In the genomic region with DNA sequence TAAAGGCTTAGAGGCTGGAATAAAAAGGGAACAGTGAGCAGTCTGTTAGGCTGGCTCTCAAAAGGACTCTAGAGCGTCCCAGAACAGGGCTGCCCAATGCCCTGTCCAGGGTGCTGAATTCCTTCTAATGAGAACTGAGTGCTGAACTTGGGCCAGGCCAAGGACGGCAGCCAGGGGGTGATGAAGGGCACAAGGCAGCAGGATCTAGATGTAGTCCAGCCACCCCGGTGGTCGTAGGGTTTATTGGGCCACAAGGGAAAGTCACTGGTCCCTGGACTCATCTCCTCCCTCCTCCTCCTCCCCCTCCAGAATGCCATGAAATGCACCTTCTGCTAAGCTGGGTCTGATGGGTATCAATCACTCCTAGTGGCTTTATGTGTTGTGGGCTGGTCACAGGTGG, we compare ENCODE assay signal across 8 cellular contexts. TPM values are rescaled to one million over a fixed set of nuclear protein-coding genes. Genes with fewer than 3 reads are reported as not detected.
A peak's percentile ranks its signal among the peaks of the same experiment; 100 is the strongest.
DNase-seq lines count a peak whose midpoint lies in the region; ATAC-seq, FAIRE-seq and TF ChIP-seq lines count a peak whose summit lies in the region.

No MANE protein-coding gene starts in this region.

- no peak overlapping the region for H3K27ac Mint-ChIP-seq in CD8-positive, alpha-beta memory T cell

- H3K36me3 Mint-ChIP-seq in CD8-positive, alpha-beta memory T cell = peaks cover 0 to 9% (median 2%) of the 10 kb centered on the region in 3 donors

- no peaks in the 10 kb centered on the region for H3K36me3 ChIP-seq in CD8-positive, alpha-beta memory T cell (ENCODE audit: insufficient read depth, low read length)
- H3K36me3 ChIP-seq in KMS-11 (ENCODE audit: insufficient read depth) = no peaks in the 10 kb centered on the region
- no peaks in the 10 kb centered on the region for H3K36me3 ChIP-seq in endothelial cell of umbilical vein (ENCODE audit: control insufficient read depth in 2 of 2, extremely low read depth in 1 of 2, insufficient read depth in 2 of 2, low read length in 2 of 2)

- H3K4me2 ChIP-seq in KMS-11 (no peak overlapping the region), endothelial cell of umbilical vein (ENCODE audit: insufficient read depth, low read length) (no peak overlapping the region)

- H3K9ac ChIP-seq in KMS-11 (no peak overlapping the region), endothelial cell of umbilical vein (replicated peaks; ENCODE audit: extremely low read depth, insufficient read depth, low read length) (no peak overlapping the region)

- CTCF ChIA-PET in CD8-positive, alpha-beta memory T cell (lab: Charles Lee) = no interaction called here
- CTCF ChIA-PET in endothelial cell of umbilical vein (lab: Charles Lee) = interaction anchor here (2.6 kb wide), 1 partner anchor 55 kb away, joined by 16 read pairs; no protein-coding TSS in a partner anchor

- POLR2A ChIA-PET in CD8-positive, alpha-beta memory T cell (lab: Charles Lee) = no interaction called here
- POLR2A ChIA-PET in endothelial cell of umbilical vein (lab: Charles Lee) = no interaction called here

- intact Hi-C loops in endothelial cell of umbilical vein (cut with micrococcal nuclease) = no loop called here

- TF ChIP-seq CTCF in KMS-11 (conservative IDR thresholded peaks at IDR 0.05; ENCODE audit: low read depth, low read length) = peak; percentile 55
- peak; percentile 29 to 57 for TF ChIP-seq CTCF in endothelial cell of umbilical vein (IDR thresholded peaks at IDR 0.05; ENCODE audit: extremely low read depth in 1 of 2, insufficient read depth in 1 of 2, low read depth in 1 of 2, low read length in 2 of 2)

- H3K9me3 Mint-ChIP-seq in CD8-positive, alpha-beta memory T cell = peaks cover 0 to 3% (median 0%) of the 10 kb centered on the region in 5 donors

- no peaks in the 10 kb centered on the region for H3K27me3 ChIP-seq in CD8-positive, alpha-beta memory T cell (ENCODE audit: insufficient read depth, low read length, poor library complexity, severe bottlenecking)
- H3K27me3 ChIP-seq in KMS-11 (ENCODE audit: insufficient read depth, low read depth) (peaks cover 62% of the 10 kb centered on the region), endothelial cell of umbilical vein (ENCODE audit: control insufficient read depth in 2 of 2, insufficient read depth in 2 of 2, low read length in 2 of 2) (no peaks in the 10 kb centered on the region)

- peak in 3 of 5 donors; percentile 13 to 29 (median 17) for DNase-seq in CD8-positive, alpha-beta memory T cell
- DNase-seq in endothelial cell of umbilical vein (ENCODE audit: low read depth, low spot score) = peak; percentile 69
- peak; percentile 75 for DNase-seq in mucosa of gallbladder (ENCODE audit: low spot score)
- no peak for DNase-seq in DMS114 treated with DMSO at 0.1 percent for 48 hours (lab: John Stamatoyannopoulos, UW; ENCODE audit: unreplicated experiment)
- no peak for DNase-seq in NCI-H1930 (lab: John Stamatoyannopoulos, UW)
- DNase-seq in NCI-H1105 treated with DMSO at 0.1 percent for 48 hours (lab: John Stamatoyannopoulos, UW) = no peak

- H3K9me3 ChIP-seq in CD8-positive, alpha-beta memory T cell (ENCODE audit: low read length) = no peaks in the 10 kb centered on the region
- no peaks in the 10 kb centered on the region for H3K9me3 ChIP-seq in endothelial cell of umbilical vein (replicated peaks; ENCODE audit: control insufficient read depth, insufficient read depth, low read length)

- H3K79me2 ChIP-seq in KMS-11 (ENCODE audit: insufficient read depth, low read depth) (no peaks in the 10 kb centered on the region), endothelial cell of umbilical vein (ENCODE audit: control insufficient read depth, insufficient read depth, low read length) (no peaks in the 10 kb centered on the region)

- no peak overlapping the region for H3K27ac ChIP-seq in CD8-positive, alpha-beta memory T cell (ENCODE audit: low read depth, low read length)
- H3K27ac ChIP-seq in KMS-11 = no peak overlapping the region
- no peak overlapping the region for H3K27ac ChIP-seq in endothelial cell of umbilical vein (ENCODE audit: insufficient read depth, low read depth, low read length)

- no peaks in the 10 kb centered on the region for H3K4me1 Mint-ChIP-seq in CD8-positive, alpha-beta memory T cell

- H4K20me1 ChIP-seq in KMS-11 (ENCODE audit: insufficient read depth) (no peaks in the 10 kb centered on the region), endothelial cell of umbilical vein (replicated peaks; ENCODE audit: control insufficient read depth, extremely low read depth, insufficient read depth, low read length) (no peaks in the 10 kb centered on the region)

- TF ChIP-seq POLR2A in endothelial cell of umbilical vein (IDR thresholded peaks at IDR 0.05; ENCODE audit: low read depth, low read length) = no peak

- no peak overlapping the region for H3K4me3 Mint-ChIP-seq in CD8-positive, alpha-beta memory T cell

- H3K9me1 ChIP-seq in endothelial cell of umbilical vein (replicated peaks; ENCODE audit: control insufficient read depth, extremely low read depth, insufficient read depth, low read length) = no peaks in the 10 kb centered on the region

- dilution Hi-C loops in endothelial cell of umbilical vein (cut with MboI; ENCODE audit: extremely low pct_ligation_motif_present, low sequenced_read_pairs) = no loop called here

- H3K4me1 ChIP-seq in CD8-positive, alpha-beta memory T cell (ENCODE audit: insufficient read depth, low read length) = no peaks in the 10 kb centered on the region
- H3K4me1 ChIP-seq in KMS-11 (ENCODE audit: low read depth, poor library complexity, severe bottlenecking) (no peaks in the 10 kb centered on the region), endothelial cell of umbilical vein (ENCODE audit: control insufficient read depth, extremely low read depth, insufficient read depth, low read length) (no peaks in the 10 kb centered on the region)

- H2AFZ ChIP-seq in KMS-11 (ENCODE audit: low read depth) (no peak overlapping the region), endothelial cell of umbilical vein (ENCODE audit: low read depth, low read length) (no peak overlapping the region)

- no peak overlapping the region for H3K4me3 ChIP-seq in CD8-positive, alpha-beta memory T cell (ENCODE audit: low read length)
- H3K4me3 ChIP-seq in KMS-11 (IDR thresholded peaks at IDR 0.05; ENCODE audit: insufficient read depth, low read depth, low read length) (no peak overlapping the region), endothelial cell of umbilical vein (replicated peaks in 1 of 3; ENCODE audit: insufficient read depth in 1 of 3, low read depth in 1 of 3, low read length in 3 of 3) (no peak overlapping the region)

- no TSS peak for BruUV-seq in endothelial cell of umbilical vein (replicated peaks; lab: Mats Ljungman, UMichigan)

- peak; percentile 44 to 68 for ATAC-seq in activated CD4-positive, CD25-positive, alpha-beta regulatory T cell treated with anti-CD3 and anti-CD28 coated beads, Interleukin-2, amount 50 U/mL, for 24 hours

- H3K27me3 Mint-ChIP-seq in CD8-positive, alpha-beta memory T cell = peaks cover 0 to 4% of the 10 kb centered on the region in 2 donors

- FAIRE-seq in endothelial cell of umbilical vein (lab: Jason Lieb, UNC) = peak; percentile 84

TF ChIP-seq in endothelial cell of umbilical vein, 7 proteins besides CTCF, POLR2A, EP300 and RAD21 (continues in another document):
- TF ChIP-seq JUN (IDR thresholded peaks at IDR 0.05; ENCODE audit: borderline replicate concordance, insufficient read depth, insufficient read length, low read depth) = no peak
- no peak for TF ChIP-seq POLR2AphosphoS5 (IDR thresholded peaks at IDR 0.05; ENCODE audit: insufficient read depth, low read depth, low read length)
- TF ChIP-seq FOS (IDR thresholded peaks at IDR 0.05; ENCODE audit: borderline replicate concordance, insufficient read depth, low read length) = no peak
- no peak for TF ChIP-seq GATA2 (IDR thresholded peaks at IDR 0.05; ENCODE audit: insufficient read depth, insufficient read length, low read depth, low read length)
- no peak for TF ChIP-seq EZH2 (IDR thresholded peaks at IDR 0.05; ENCODE audit: borderline replicate concordance, low read depth, low read length, severe bottlenecking)

RNA-seq across cellular contexts. Expression of a gene that starts 19.2 kb away (rescaled TPM):
- total RNA-seq in CD8-positive, alpha-beta memory T cell = 1 to 10 TPM; 5.9 to 6.3 TPM
- 1.0 TPM for polyA plus RNA-seq in CD8-positive, alpha-beta memory T cell
- total RNA-seq in endothelial cell of umbilical vein (0.73 and 0.95 TPM in 2 replicates), mucosa of gallbladder (15.0 TPM)
- 0.37 and 0.43 TPM in 2 replicates for polyA plus RNA-seq in endothelial cell of umbilical vein
- polyA plus RNA-seq in endothelial cell of umbilical vein (2011; cell fraction: cytosol; rRNA removed) = 0.53 and 0.55 TPM in 2 replicates
- polyA plus RNA-seq in endothelial cell of umbilical vein (2011; cell fraction: nucleus; rRNA removed) = 0.29 and 0.32 TPM in 2 replicates
- 0.82 and 0.90 TPM in 2 replicates for polyA plus RNA-seq in endothelial cell of umbilical vein (2012)
- polyA minus RNA-seq in endothelial cell of umbilical vein = 0.49 and 0.66 TPM in 2 replicates
- 2.2 TPM for polyA minus RNA-seq in endothelial cell of umbilical vein (2011; cell fraction: cytosol; rRNA and poly(A)+ RNA removed)
- polyA minus RNA-seq in endothelial cell of umbilical vein (2011; cell fraction: nucleus; rRNA and poly(A)+ RNA removed) = 0.14 and 0.24 TPM in 2 replicates

RNA-seq across cellular contexts. Expression of a gene that starts 30.6 kb away (rescaled TPM):
- 1 to 10 TPM; 9.1 to 9.6 TPM for total RNA-seq in CD8-positive, alpha-beta memory T cell
- polyA plus RNA-seq in CD8-positive, alpha-beta memory T cell = 12.3 TPM
- total RNA-seq in endothelial cell of umbilical vein (12.2 and 12.9 TPM in 2 replicates), mucosa of gallbladder (30.0 TPM)
- polyA plus RNA-seq in endothelial cell of umbilical vein = 22.7 and 24.7 TPM in 2 replicates
- 22.4 and 27.0 TPM in 2 replicates for polyA plus RNA-seq in endothelial cell of umbilical vein (2011; cell fraction: cytosol; rRNA removed)
- polyA plus RNA-seq in endothelial cell of umbilical vein (2011; cell fraction: nucleus; rRNA removed) = 9.7 and 10.5 TPM in 2 replicates
- 11.6 and 14.8 TPM in 2 replicates for polyA plus RNA-seq in endothelial cell of umbilical vein (2012)
- polyA minus RNA-seq in endothelial cell of umbilical vein = 13.4 and 13.7 TPM in 2 replicates
- 3.1 TPM for polyA minus RNA-seq in endothelial cell of umbilical vein (2011; cell fraction: cytosol; rRNA and poly(A)+ RNA removed)
- polyA minus RNA-seq in endothelial cell of umbilical vein (2011; cell fraction: nucleus; rRNA and poly(A)+ RNA removed) = 3.2 and 4.6 TPM in 2 replicates

RNA-seq across cellular contexts. Expression of a gene that starts 47.4 kb away (rescaled TPM):
- 100 to 1,000 TPM; 159 to 171 TPM for total RNA-seq in CD8-positive, alpha-beta memory T cell
- polyA plus RNA-seq in CD8-positive, alpha-beta memory T cell = 10.8 TPM
- total RNA-seq in endothelial cell of umbilical vein (60.9 and 62.6 TPM in 2 replicates), mucosa of gallbladder (97.5 TPM)
- 14.9 and 18.2 TPM in 2 replicates for polyA plus RNA-seq in endothelial cell of umbilical vein
- 9.4 and 11.9 TPM in 2 replicates for polyA plus RNA-seq in endothelial cell of umbilical vein (2011; cell fraction: cytosol; rRNA removed)
- 23.9 TPM in 2 replicates for polyA plus RNA-seq in endothelial cell of umbilical vein (2011; cell fraction: nucleus; rRNA removed)
- polyA plus RNA-seq in endothelial cell of umbilical vein (2012) = 20.7 TPM in 2 replicates
- polyA minus RNA-seq in endothelial cell of umbilical vein = 31.1 and 34.5 TPM in 2 replicates
- 26.7 TPM for polyA minus RNA-seq in endothelial cell of umbilical vein (2011; cell fraction: cytosol; rRNA and poly(A)+ RNA removed)
- polyA minus RNA-seq in endothelial cell of umbilical vein (2011; cell fraction: nucleus; rRNA and poly(A)+ RNA removed) = 20.4 and 23.6 TPM in 2 replicates

Comparison
In these comparisons a context has a peak if more than half of its experiments do, and no peak if none do; other contexts are left out.
1. DNase-seq: peak in CD8-positive, alpha-beta memory T cell (3 of 5), endothelial cell of umbilical vein (single experiment) and mucosa of gallbladder (single experiment); none in DMS114 treated with DMSO at 0.1 percent for 48 hours (single experiment), NCI-H1930 (0 of 2) and NCI-H1105 treated with DMSO at 0.1 percent for 48 hours (single experiment).